ENCODE assay signal across 10 cellular contexts in genomic region chr4:71026086-71026485, GRCh38. TPM values are rescaled to one million over a fixed set of nuclear protein-coding genes. Genes with fewer than 3 reads are reported as not detected.
DNase-seq lines count a peak whose midpoint lies in the region; ATAC-seq, FAIRE-seq and TF ChIP-seq lines count a peak whose summit lies in the region.
"Had no signal": no experiment of that assay in that cellular context is flagged by ENCODE, and none has a peak within 500 bp of the region (broad histone marks: within the 10 kb centered on the region; RNA-seq: fewer than 3 reads in every experiment).

No MANE protein-coding gene starts in this region.

- FAIRE-seq in bronchial epithelial cell (lab: Jason Lieb, UNC), result no peak
- FAIRE-seq: GM18507 had no signal

- H3K9me3 Mint-ChIP-seq in activated T-cell treated with anti-CD3 and anti-CD28 coated beads, Interleukin-2, amount 50 U/mL, for 4 hours, result no peaks in the 10 kb centered on the region

- no peaks in the 10 kb centered on the region for H3K27me3 Mint-ChIP-seq in activated T-cell treated with anti-CD3 and anti-CD28 coated beads, Interleukin-2, amount 50 U/mL, for 4 hours (ENCODE audit: low read depth)

- peaks cover 23% of the 10 kb centered on the region for H3K36me3 Mint-ChIP-seq in activated T-cell treated with anti-CD3 and anti-CD28 coated beads, Interleukin-2, amount 50 U/mL, for 4 hours (ENCODE audit: insufficient read depth)

- no peak overlapping the region for H3K4me3 Mint-ChIP-seq in activated T-cell treated with anti-CD3 and anti-CD28 coated beads, Interleukin-2, amount 50 U/mL, for 4 hours

- H3K27me3 ChIP-seq in bronchial epithelial cell (ENCODE audit: control insufficient read depth, insufficient read depth, low read length) (no peaks in the 10 kb centered on the region), left lung (no peaks in the 10 kb centered on the region)

- ATAC-seq in left lung, result peak; percentile 79
- ATAC-seq in activated T-cell treated with anti-CD3 and anti-CD28 coated beads, Interleukin-2, amount 50 U/mL, for 4 hours, result no peak

- no peak overlapping the region for H3K4me3 ChIP-seq in bronchial epithelial cell (ENCODE audit: low read depth, low read length)
- H3K4me3 ChIP-seq in left lung, result no peak overlapping the region

- peaks cover 3% of the 10 kb centered on the region for H3K4me1 Mint-ChIP-seq in activated T-cell treated with anti-CD3 and anti-CD28 coated beads, Interleukin-2, amount 50 U/mL, for 4 hours (ENCODE audit: low read depth)

- H3K9me3 ChIP-seq in left lung, result no peaks in the 10 kb centered on the region

- DNase-seq in COLO829 (ENCODE audit: low spot score) (peak; percentile 72), HUDEP-2 (lab: John Stamatoyannopoulos, UW; ENCODE audit: unreplicated experiment in 76 of 76) (peak in 40 of 76 experiments; percentile 1 to 69 (median 42)), bronchial epithelial cell (ENCODE audit: low read depth) (peak; percentile 75), left lung (no peak), NCI-H69 (lab: John Stamatoyannopoulos, UW) (no peak)
- DNase-seq in activated T-cell treated with anti-CD3 and anti-CD28 coated beads, Interleukin-2, amount 50 U/mL, for 4 hours, result no peak
- DNase-seq in activated T-cell treated with anti-CD3 and anti-CD28 coated beads, Interleukin-2, amount 50 U/mL, for 48 hours, result no peak
- DNase-seq in stimulated activated CD8-positive, alpha-beta memory T cell treated with anti-CD3 and anti-CD28 coated beads, Interleukin-4, amount 100 ng/mL, for 48 hours, result no peak
- DNase-seq: stimulated activated CD4-positive, alpha-beta T cell treated with anti-CD3 and anti-CD28 coated beads, Interleukin-15, amount 100 ng/mL, for 24 hours had no signal

- intact Hi-C loops in left lung (cut with DNase I), result no loop called here

- H3K4me1 ChIP-seq in left lung, result peaks cover 0 to 4% of the 10 kb centered on the region in 2 donors

- TF ChIP-seq CTCF in bronchial epithelial cell (IDR thresholded peaks at IDR 0.05; ENCODE audit: insufficient read depth, low read length, severe bottlenecking), result no peak
- TF ChIP-seq CTCF in left lung (IDR thresholded peaks at IDR 0.05), result no peak

- H3K36me3 ChIP-seq in bronchial epithelial cell (ENCODE audit: control insufficient read depth, insufficient read depth, low read length) (no peaks in the 10 kb centered on the region), left lung (peaks cover 0 to 39% of the 10 kb centered on the region in 2 donors)

- H3K27ac ChIP-seq in left lung, result no peak overlapping the region

RNA-seq across cellular contexts. Expression of gene DCK, which starts 32.6 kb away (rescaled TPM):
- total RNA-seq in bronchial epithelial cell (16.1 and 18.6 TPM in 2 replicates), left lung (10 to 100 TPM; 17.5 to 17.9 TPM)
- 10 to 100 TPM; 16.7 to 22.0 (median 17.2) TPM for total RNA-seq in activated T-cell treated with anti-CD3 and anti-CD28 coated beads, Interleukin-2, amount 50 U/mL, for 4 hours

Comparison
In these comparisons a context has a peak if more than half of its experiments do, and no peak if none do; other contexts are left out.
1. DNase-seq: peak in COLO829 (single experiment), HUDEP-2 (40 of 76) and bronchial epithelial cell (single experiment); none in left lung (0 of 2), activated T-cell treated with anti-CD3 and anti-CD28 coated beads, Interleukin-2, amount 50 U/mL, for 4 hours (single experiment), NCI-H69 (single experiment), activated T-cell treated with anti-CD3 and anti-CD28 coated beads, Interleukin-2, amount 50 U/mL, for 48 hours (0 of 2) and stimulated activated CD8-positive, alpha-beta memory T cell treated with anti-CD3 and anti-CD28 coated beads, Interleukin-4, amount 100 ng/mL, for 48 hours (single experiment).